In genomic region chr1:232951605-232952004, GRCh38 we compare ENCODE assay signal across 9 cellular contexts. TPM values are rescaled to one million over a fixed set of nuclear protein-coding genes. Genes with fewer than 3 reads are reported as not detected.
A peak's percentile ranks its signal among the peaks of the same experiment; 100 is the strongest.
DNase-seq lines count a peak whose midpoint lies in the region; ATAC-seq and TF ChIP-seq lines count a peak whose summit lies in the region.
"Had no signal": no experiment of that assay in that cellular context is flagged by ENCODE, and none has a peak within 500 bp of the region (broad histone marks: within the 10 kb centered on the region; RNA-seq: fewer than 3 reads in every experiment).

No MANE protein-coding gene starts in this region.

- no peak overlapping the region for H3K27ac ChIP-seq in hepatocyte

- H4K20me1 ChIP-seq in hepatocyte (ENCODE audit: insufficient read depth, poor library complexity, severe bottlenecking): no peaks in the 10 kb centered on the region

- intact Hi-C loops in activated B cell treated with CpG ODN at 0.5 μM for 24 hours (cut with micrococcal nuclease): loop anchor here (2.0 to 5.0 kb wide), 3 partner anchors 144 to 1424 kb away; partner anchors contain the start of genes MAP10, SIPA1L2 and TSNAX

- peaks cover 10% of the 10 kb centered on the region for H3K4me1 ChIP-seq in hepatocyte (ENCODE audit: insufficient read depth)

- no peaks in the 10 kb centered on the region for H3K9me3 Mint-ChIP-seq in T-helper 2 cell treated with Interferon-gamma antibody and Interleukin-4, amounts not matched to agents 5 μg/mL and 100 μg/mL, for 36 hours
- H3K9me3 Mint-ChIP-seq in activated B cell treated with CpG ODN at 0.5 μM for 24 hours: no peaks in the 10 kb centered on the region
- no peaks in the 10 kb centered on the region for H3K9me3 Mint-ChIP-seq in stimulated activated effector memory CD8-positive, alpha-beta T cell treated with anti-CD3 and anti-CD28 coated beads, Interleukin-12 subunit alpha, Interleukin-12 subunit beta, amount 100 ng/mL, for 72 hours

- CTCF ChIA-PET in activated B cell treated with CpG ODN at 0.5 μM for 24 hours (lab: Charles Lee): interaction anchor here (1.5 kb wide), 1 partner anchor 8 kb away, joined by 3 read pairs; no protein-coding TSS in a partner anchor

- no peaks in the 10 kb centered on the region for H3K27me3 Mint-ChIP-seq in T-helper 2 cell treated with Interferon-gamma antibody and Interleukin-4, amounts not matched to agents 5 μg/mL and 100 μg/mL, for 36 hours (ENCODE audit: low read depth)
- no peaks in the 10 kb centered on the region for H3K27me3 Mint-ChIP-seq in activated B cell treated with CpG ODN at 0.5 μM for 24 hours

- H3K36me3 ChIP-seq in hepatocyte (replicated peaks; ENCODE audit: insufficient read depth, low read depth): no peaks in the 10 kb centered on the region

- no peak for TF ChIP-seq CTCF in activated B cell treated with CpG ODN at 0.5 μM for 24 hours (IDR thresholded peaks at IDR 0.05)
- TF ChIP-seq CTCF in hepatocyte (IDR thresholded peaks at IDR 0.05; ENCODE audit: poor library complexity): no peak

- no peak overlapping the region for H2AFZ ChIP-seq in hepatocyte

- H3K36me3 Mint-ChIP-seq in T-helper 2 cell treated with Interferon-gamma antibody and Interleukin-4, amounts not matched to agents 5 μg/mL and 100 μg/mL, for 36 hours (ENCODE audit: low read depth): peaks cover 5% of the 10 kb centered on the region
- H3K36me3 Mint-ChIP-seq in activated B cell treated with CpG ODN at 0.5 μM for 24 hours (ENCODE audit: low read depth): peaks cover 14% of the 10 kb centered on the region
- H3K36me3 Mint-ChIP-seq in stimulated activated effector memory CD8-positive, alpha-beta T cell treated with anti-CD3 and anti-CD28 coated beads, Interleukin-12 subunit alpha, Interleukin-12 subunit beta, amount 100 ng/mL, for 72 hours: peaks cover 15% of the 10 kb centered on the region

- no peaks in the 10 kb centered on the region for H3K9me3 ChIP-seq in hepatocyte (ENCODE audit: low read depth)

- peak overlapping the region; percentile 95 for H3K4me3 Mint-ChIP-seq in T-helper 2 cell treated with Interferon-gamma antibody and Interleukin-4, amounts not matched to agents 5 μg/mL and 100 μg/mL, for 36 hours
- H3K4me3 Mint-ChIP-seq in activated B cell treated with CpG ODN at 0.5 μM for 24 hours: peak overlapping the region; percentile 96
- peak overlapping the region; percentile 86 for H3K4me3 Mint-ChIP-seq in stimulated activated effector memory CD8-positive, alpha-beta T cell treated with anti-CD3 and anti-CD28 coated beads, Interleukin-12 subunit alpha, Interleukin-12 subunit beta, amount 100 ng/mL, for 72 hours

- peak overlapping the region; percentile 88 for H3K27ac Mint-ChIP-seq in T-helper 2 cell treated with Interferon-gamma antibody and Interleukin-4, amounts not matched to agents 5 μg/mL and 100 μg/mL, for 36 hours
- H3K27ac Mint-ChIP-seq in activated B cell treated with CpG ODN at 0.5 μM for 24 hours: no peak overlapping the region
- H3K27ac Mint-ChIP-seq in stimulated activated effector memory CD8-positive, alpha-beta T cell treated with anti-CD3 and anti-CD28 coated beads, Interleukin-12 subunit alpha, Interleukin-12 subunit beta, amount 100 ng/mL, for 72 hours: peak overlapping the region; percentile 88

- no peak for ATAC-seq in activated B cell treated with CpG ODN at 0.5 μM for 24 hours (ENCODE audit: low read depth)
- no peak for ATAC-seq in stimulated activated effector memory CD8-positive, alpha-beta T cell treated with anti-CD3 and anti-CD28 coated beads, Interleukin-12 subunit alpha, Interleukin-12 subunit beta, amount 100 ng/mL, for 72 hours

- H3K9me2 ChIP-seq in hepatocyte (replicated peaks; ENCODE audit: insufficient read depth): no peaks in the 10 kb centered on the region

- H3K4me2 ChIP-seq in hepatocyte: peak overlapping the region; percentile 89

- 46% methylated on average over 1 of the region's 1 CpG for WGBS in hepatocyte (ENCODE audit: low lambda C conversion rate, missing lambda C conversion rate)

- H3K79me2 ChIP-seq in hepatocyte: peaks cover 53% of the 10 kb centered on the region

- H3K4me1 Mint-ChIP-seq in T-helper 2 cell treated with Interferon-gamma antibody and Interleukin-4, amounts not matched to agents 5 μg/mL and 100 μg/mL, for 36 hours (ENCODE audit: low read depth): peaks cover 29% of the 10 kb centered on the region
- peaks cover 32% of the 10 kb centered on the region for H3K4me1 Mint-ChIP-seq in activated B cell treated with CpG ODN at 0.5 μM for 24 hours
- peaks cover 37% of the 10 kb centered on the region for H3K4me1 Mint-ChIP-seq in stimulated activated effector memory CD8-positive, alpha-beta T cell treated with anti-CD3 and anti-CD28 coated beads, Interleukin-12 subunit alpha, Interleukin-12 subunit beta, amount 100 ng/mL, for 72 hours

- no peaks in the 10 kb centered on the region for H3K27me3 ChIP-seq in hepatocyte

- POLR2A ChIA-PET in activated B cell treated with CpG ODN at 0.5 μM for 24 hours (lab: Charles Lee): interaction anchor here (0.6 kb wide), 2 partner anchors 14 to 372 kb away, joined by 4 read pairs; no protein-coding TSS in a partner anchor

- DNase-seq in T-helper 2 cell treated with Interferon-gamma antibody and Interleukin-4, amounts not matched to agents 5 μg/mL and 100 μg/mL, for 36 hours (ENCODE audit: low spot score): no peak
- no peak for DNase-seq in T-helper 2 cell
- DNase-seq in activated B cell treated with CpG ODN at 0.5 μM for 24 hours: no peak
- no peak for DNase-seq in hepatocyte (ENCODE audit: low spot score)
- no peak for DNase-seq in stimulated activated effector memory CD8-positive, alpha-beta T cell treated with anti-CD3 and anti-CD28 coated beads, Interleukin-12 subunit alpha, Interleukin-12 subunit beta, amount 100 ng/mL, for 72 hours (ENCODE audit: low spot score in 2 of 2)
- no peak for DNase-seq in DMS153 (lab: John Stamatoyannopoulos, UW)
- DNase-seq in NCI-H2081 (lab: John Stamatoyannopoulos, UW): no peak
- no peak for DNase-seq in EL
- DNase-seq: foreskin melanocyte had no signal

- peak overlapping the region; percentile 45 for H3K4me3 ChIP-seq in hepatocyte

RNA-seq across cellular contexts. Expression of gene NTPCR, which starts 1.2 kb away (rescaled TPM):
- total RNA-seq in activated B cell treated with CpG ODN at 0.5 μM for 24 hours (17.8 and 19.2 TPM in 2 replicates), hepatocyte (32.1 and 43.2 TPM in 2 replicates)
- 52.9 and 53.8 TPM in 2 replicates for polyA plus RNA-seq in hepatocyte
